1 cellular context compared by ENCODE assay signal in the genomic region with DNA sequence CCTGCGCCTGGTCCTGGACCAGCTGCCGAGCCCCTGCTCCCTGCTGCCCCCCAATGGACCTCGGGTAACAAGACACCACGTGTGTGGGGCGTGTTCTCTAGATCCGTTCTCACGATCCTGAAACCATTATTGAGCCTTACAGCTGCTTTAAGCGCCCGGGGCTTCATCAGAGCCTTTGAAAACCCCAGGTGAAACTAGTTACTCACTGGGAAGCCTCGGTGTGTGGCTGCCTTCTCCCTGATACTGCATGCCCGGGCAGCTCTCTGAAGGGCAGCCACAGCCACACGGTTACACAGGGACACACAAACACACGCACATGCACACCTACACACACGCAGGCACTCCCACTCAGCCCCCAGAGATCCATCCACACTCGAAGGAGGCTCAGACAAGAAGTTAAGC.
TF ChIP-seq lines count a peak whose summit lies in the region.

No MANE protein-coding gene starts in this region.

TF ChIP-seq in HepG2, 621 proteins besides CTCF, POLR2A, EP300 and RAD21 (continues in another document):
- TF ChIP-seq ARNT2 (CRISPR knock-in tag; IDR thresholded peaks at IDR 0.05; ENCODE audit: low read depth), result 0 out of 2 replicates have a peak, but pooled peaks have one; percentile 31
- TF ChIP-seq HOXA7 (CRISPR knock-in tag; IDR thresholded peaks at IDR 0.05), result no peak
- 0 out of 2 replicates have a peak, but pooled peaks have one; percentile 24 for TF ChIP-seq NFKB2 (CRISPR knock-in tag; IDR thresholded peaks at IDR 0.05; ENCODE audit: borderline replicate concordance)
- TF ChIP-seq, protein P1, sequence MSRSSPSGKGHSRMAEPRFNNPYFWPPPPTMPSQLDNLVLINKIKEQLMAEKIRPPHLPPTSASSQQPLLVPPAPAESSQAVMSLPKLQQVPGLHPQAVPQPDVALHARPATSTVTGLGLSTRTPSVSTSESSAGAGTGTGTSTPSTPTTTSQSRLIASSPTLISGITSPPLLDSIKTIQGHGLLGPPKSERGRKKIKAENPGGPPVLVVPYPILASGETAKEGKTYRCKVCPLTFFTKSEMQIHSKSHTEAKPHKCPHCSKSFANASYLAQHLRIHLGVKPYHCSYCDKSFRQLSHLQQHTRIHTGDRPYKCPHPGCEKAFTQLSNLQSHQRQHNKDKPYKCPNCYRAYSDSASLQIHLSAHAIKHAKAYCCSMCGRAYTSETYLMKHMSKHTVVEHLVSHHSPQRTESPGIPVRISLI (CRISPR knock-in tag; IDR thresholded peaks at IDR 0.05; ENCODE audit: borderline replicate concordance), result no peak
- 0 out of 2 replicates have a peak, but pooled peaks have one; percentile 39 for TF ChIP-seq SP5 (CRISPR knock-in tag; IDR thresholded peaks at IDR 0.05; ENCODE audit: borderline replicate concordance, low read depth)
- no peak for TF ChIP-seq MAFF (IDR thresholded peaks at IDR 0.05; ENCODE audit: low read depth, low read length)
- TF ChIP-seq SNAI1 (CRISPR knock-in tag; IDR thresholded peaks at IDR 0.05; ENCODE audit: borderline replicate concordance), result no peak
- TF ChIP-seq TEAD3 (CRISPR knock-in tag; optimal IDR thresholded peaks at IDR 0.05; ENCODE audit: borderline replicate concordance), result peak; percentile 46
- TF ChIP-seq BHLHE40 (IDR thresholded peaks at IDR 0.05; ENCODE audit: low read length), result peak; percentile 49; the same call in 1 of the 2 replicates
- TF ChIP-seq ZNF562 (CRISPR knock-in tag; IDR thresholded peaks at IDR 0.05; ENCODE audit: borderline replicate concordance), result no peak
- TF ChIP-seq, protein P2, sequence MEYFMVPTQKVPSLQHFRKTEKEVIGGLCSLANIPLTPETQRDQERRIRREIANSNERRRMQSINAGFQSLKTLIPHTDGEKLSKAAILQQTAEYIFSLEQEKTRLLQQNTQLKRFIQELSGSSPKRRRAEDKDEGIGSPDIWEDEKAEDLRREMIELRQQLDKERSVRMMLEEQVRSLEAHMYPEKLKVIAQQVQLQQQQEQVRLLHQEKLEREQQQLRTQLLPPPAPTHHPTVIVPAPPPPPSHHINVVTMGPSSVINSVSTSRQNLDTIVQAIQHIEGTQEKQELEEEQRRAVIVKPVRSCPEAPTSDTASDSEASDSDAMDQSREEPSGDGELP (IDR thresholded peaks at IDR 0.05; ENCODE audit: borderline replicate concordance, low read depth), result peak; percentile 55; the same call in 1 of the 2 replicates
- TF ChIP-seq, protein P3, sequence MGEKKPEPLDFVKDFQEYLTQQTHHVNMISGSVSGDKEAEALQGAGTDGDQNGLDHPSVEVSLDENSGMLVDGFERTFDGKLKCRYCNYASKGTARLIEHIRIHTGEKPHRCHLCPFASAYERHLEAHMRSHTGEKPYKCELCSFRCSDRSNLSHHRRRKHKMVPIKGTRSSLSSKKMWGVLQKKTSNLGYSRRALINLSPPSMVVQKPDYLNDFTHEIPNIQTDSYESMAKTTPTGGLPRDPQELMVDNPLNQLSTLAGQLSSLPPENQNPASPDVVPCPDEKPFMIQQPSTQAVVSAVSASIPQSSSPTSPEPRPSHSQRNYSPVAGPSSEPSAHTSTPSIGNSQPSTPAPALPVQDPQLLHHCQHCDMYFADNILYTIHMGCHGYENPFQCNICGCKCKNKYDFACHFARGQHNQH (CRISPR knock-in tag; IDR thresholded peaks at IDR 0.05), result peak; percentile 21; the same call in 1 of the 2 replicates
- no peak for TF ChIP-seq ZSCAN30 (CRISPR knock-in tag; IDR thresholded peaks at IDR 0.05)
- no peak for TF ChIP-seq GZF1 (CRISPR knock-in tag; IDR thresholded peaks at IDR 0.05)
- TF ChIP-seq TP53 (CRISPR knock-in tag; conservative IDR thresholded peaks at IDR 0.05), result peak; percentile 87; the same call in 1 of the 2 replicates
- TF ChIP-seq, protein P4, sequence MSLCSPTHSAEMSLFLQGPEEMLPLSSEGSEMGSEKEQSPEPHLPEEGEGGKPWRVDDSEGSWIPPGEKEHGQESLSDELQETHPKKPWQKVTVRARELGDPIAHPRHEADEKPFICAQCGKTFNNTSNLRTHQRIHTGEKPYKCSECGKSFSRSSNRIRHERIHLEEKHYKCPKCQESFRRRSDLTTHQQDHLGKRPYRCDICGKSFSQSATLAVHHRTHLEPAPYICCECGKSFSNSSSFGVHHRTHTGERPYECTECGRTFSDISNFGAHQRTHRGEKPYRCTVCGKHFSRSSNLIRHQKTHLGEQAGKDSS (CRISPR knock-in tag; IDR thresholded peaks at IDR 0.05; ENCODE audit: borderline replicate concordance, low read depth), result 0 out of 2 replicates have a peak, but pooled peaks have one; percentile 63
- TF ChIP-seq, protein P5, sequence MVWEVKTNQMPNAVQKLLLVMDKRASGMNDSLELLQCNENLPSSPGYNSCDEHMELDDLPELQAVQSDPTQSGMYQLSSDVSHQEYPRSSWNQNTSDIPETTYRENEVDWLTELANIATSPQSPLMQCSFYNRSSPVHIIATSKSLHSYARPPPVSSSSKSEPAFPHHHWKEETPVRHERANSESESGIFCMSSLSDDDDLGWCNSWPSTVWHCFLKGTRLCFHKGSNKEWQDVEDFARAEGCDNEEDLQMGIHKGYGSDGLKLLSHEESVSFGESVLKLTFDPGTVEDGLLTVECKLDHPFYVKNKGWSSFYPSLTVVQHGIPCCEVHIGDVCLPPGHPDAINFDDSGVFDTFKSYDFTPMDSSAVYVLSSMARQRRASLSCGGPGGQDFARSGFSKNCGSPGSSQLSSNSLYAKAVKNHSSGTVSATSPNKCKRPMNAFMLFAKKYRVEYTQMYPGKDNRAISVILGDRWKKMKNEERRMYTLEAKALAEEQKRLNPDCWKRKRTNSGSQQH (CRISPR knock-in tag; IDR thresholded peaks at IDR 0.05; ENCODE audit: low read depth), result 0 out of 2 replicates have a peak, but pooled peaks have one; percentile 25
- TF ChIP-seq KDM2A (CRISPR knock-in tag; IDR thresholded peaks at IDR 0.05; ENCODE audit: borderline replicate concordance, low read depth), result peak; percentile 45; the same call in 1 of the 2 replicates
- TF ChIP-seq, protein P6, sequence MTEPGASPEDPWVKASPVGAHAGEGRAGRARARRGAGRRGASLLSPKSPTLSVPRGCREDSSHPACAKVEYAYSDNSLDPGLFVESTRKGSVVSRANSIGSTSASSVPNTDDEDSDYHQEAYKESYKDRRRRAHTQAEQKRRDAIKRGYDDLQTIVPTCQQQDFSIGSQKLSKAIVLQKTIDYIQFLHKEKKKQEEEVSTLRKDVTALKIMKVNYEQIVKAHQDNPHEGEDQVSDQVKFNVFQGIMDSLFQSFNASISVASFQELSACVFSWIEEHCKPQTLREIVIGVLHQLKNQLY (CRISPR knock-in tag; IDR thresholded peaks at IDR 0.05), result peak; percentile 96
- TF ChIP-seq, protein P7, sequence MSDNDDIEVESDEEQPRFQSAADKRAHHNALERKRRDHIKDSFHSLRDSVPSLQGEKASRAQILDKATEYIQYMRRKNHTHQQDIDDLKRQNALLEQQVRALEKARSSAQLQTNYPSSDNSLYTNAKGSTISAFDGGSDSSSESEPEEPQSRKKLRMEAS (IDR thresholded peaks at IDR 0.05), result peak; percentile 85
- TF ChIP-seq ZNF274 (CRISPR knock-in tag; IDR thresholded peaks at IDR 0.05), result 0 out of 2 replicates have a peak, but pooled peaks have one; percentile 31
- TF ChIP-seq ZMYM4 (CRISPR knock-in tag; IDR thresholded peaks at IDR 0.05), result 0 out of 2 replicates have a peak, but pooled peaks have one; percentile 31
- TF ChIP-seq, protein P8, sequence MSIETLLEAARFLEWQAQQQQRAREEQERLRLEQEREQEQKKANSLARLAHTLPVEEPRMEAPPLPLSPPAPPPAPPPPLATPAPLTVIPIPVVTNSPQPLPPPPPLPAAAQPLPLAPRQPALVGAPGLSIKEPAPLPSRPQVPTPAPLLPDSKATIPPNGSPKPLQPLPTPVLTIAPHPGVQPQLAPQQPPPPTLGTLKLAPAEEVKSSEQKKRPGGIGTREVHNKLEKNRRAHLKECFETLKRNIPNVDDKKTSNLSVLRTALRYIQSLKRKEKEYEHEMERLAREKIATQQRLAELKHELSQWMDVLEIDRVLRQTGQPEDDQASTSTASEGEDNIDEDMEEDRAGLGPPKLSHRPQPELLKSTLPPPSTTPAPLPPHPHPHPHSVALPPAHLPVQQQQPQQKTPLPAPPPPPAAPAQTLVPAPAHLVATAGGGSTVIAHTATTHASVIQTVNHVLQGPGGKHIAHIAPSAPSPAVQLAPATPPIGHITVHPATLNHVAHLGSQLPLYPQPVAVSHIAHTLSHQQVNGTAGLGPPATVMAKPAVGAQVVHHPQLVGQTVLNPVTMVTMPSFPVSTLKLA (IDR thresholded peaks at IDR 0.05), result peak; percentile 56
- peak; percentile 10; the same call in 1 of the 2 replicates for TF ChIP-seq MTA1 (CRISPR knock-in tag; IDR thresholded peaks at IDR 0.05; ENCODE audit: borderline replicate concordance)
- TF ChIP-seq ZNF136 (CRISPR knock-in tag; IDR thresholded peaks at IDR 0.05; ENCODE audit: low read depth), result no peak
- no peak for TF ChIP-seq NBN (conservative IDR thresholded peaks at IDR 0.05)
- 0 out of 2 replicates have a peak, but pooled peaks have one; percentile 36 for TF ChIP-seq HES4 (CRISPR knock-in tag; IDR thresholded peaks at IDR 0.05; ENCODE audit: borderline replicate concordance)
- TF ChIP-seq, protein P9, sequence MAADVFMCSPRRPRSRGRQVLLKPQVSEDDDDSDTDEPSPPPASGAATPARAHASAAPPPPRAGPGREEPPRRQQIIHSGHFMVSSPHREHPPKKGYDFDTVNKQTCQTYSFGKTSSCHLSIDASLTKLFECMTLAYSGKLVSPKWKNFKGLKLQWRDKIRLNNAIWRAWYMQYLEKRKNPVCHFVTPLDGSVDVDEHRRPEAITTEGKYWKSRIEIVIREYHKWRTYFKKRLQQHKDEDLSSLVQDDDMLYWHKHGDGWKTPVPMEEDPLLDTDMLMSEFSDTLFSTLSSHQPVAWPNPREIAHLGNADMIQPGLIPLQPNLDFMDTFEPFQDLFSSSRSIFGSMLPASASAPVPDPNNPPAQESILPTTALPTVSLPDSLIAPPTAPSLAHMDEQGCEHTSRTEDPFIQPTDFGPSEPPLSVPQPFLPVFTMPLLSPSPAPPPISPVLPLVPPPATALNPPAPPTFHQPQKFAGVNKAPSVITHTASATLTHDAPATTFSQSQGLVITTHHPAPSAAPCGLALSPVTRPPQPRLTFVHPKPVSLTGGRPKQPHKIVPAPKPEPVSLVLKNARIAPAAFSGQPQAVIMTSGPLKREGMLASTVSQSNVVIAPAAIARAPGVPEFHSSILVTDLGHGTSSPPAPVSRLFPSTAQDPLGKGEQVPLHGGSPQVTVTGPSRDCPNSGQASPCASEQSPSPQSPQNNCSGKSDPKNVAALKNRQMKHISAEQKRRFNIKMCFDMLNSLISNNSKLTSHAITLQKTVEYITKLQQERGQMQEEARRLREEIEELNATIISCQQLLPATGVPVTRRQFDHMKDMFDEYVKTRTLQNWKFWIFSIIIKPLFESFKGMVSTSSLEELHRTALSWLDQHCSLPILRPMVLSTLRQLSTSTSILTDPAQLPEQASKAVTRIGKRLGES (CRISPR knock-in tag; IDR thresholded peaks at IDR 0.05; ENCODE audit: borderline replicate concordance), result peak; percentile 90; the same call in 1 of the 2 replicates
- no peak for TF ChIP-seq NR2F2 (IDR thresholded peaks at IDR 0.05; ENCODE audit: borderline replicate concordance, low read depth)
- no peak for TF ChIP-seq ZNF670 (CRISPR knock-in tag; IDR thresholded peaks at IDR 0.05; ENCODE audit: borderline replicate concordance)
- TF ChIP-seq, protein P10, sequence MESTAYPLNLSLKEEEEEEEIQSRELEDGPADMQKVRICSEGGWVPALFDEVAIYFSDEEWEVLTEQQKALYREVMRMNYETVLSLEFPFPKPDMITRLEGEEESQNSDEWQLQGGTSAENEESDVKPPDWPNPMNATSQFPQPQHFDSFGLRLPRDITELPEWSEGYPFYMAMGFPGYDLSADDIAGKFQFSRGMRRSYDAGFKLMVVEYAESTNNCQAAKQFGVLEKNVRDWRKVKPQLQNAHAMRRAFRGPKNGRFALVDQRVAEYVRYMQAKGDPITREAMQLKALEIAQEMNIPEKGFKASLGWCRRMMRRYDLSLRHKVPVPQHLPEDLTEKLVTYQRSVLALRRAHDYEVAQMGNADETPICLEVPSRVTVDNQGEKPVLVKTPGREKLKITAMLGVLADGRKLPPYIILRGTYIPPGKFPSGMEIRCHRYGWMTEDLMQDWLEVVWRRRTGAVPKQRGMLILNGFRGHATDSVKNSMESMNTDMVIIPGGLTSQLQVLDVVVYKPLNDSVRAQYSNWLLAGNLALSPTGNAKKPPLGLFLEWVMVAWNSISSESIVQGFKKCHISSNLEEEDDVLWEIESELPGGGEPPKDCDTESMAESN (CRISPR knock-in tag; conservative IDR thresholded peaks at IDR 0.05), result 0 out of 2 replicates have a peak, but pooled peaks have one; percentile 25
- peak; percentile 45; the same call in 1 of the 2 replicates for TF ChIP-seq PITX1 (CRISPR knock-in tag; IDR thresholded peaks at IDR 0.05)
- TF ChIP-seq, protein P11, sequence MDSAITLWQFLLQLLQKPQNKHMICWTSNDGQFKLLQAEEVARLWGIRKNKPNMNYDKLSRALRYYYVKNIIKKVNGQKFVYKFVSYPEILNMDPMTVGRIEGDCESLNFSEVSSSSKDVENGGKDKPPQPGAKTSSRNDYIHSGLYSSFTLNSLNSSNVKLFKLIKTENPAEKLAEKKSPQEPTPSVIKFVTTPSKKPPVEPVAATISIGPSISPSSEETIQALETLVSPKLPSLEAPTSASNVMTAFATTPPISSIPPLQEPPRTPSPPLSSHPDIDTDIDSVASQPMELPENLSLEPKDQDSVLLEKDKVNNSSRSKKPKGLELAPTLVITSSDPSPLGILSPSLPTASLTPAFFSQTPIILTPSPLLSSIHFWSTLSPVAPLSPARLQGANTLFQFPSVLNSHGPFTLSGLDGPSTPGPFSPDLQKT (CRISPR knock-in tag; IDR thresholded peaks at IDR 0.05; ENCODE audit: borderline replicate concordance), result no peak
- TF ChIP-seq SALL1 (CRISPR knock-in tag; IDR thresholded peaks at IDR 0.05), result peak; percentile 62
- peak; percentile 42; the same call in 1 of the 2 replicates for TF ChIP-seq GATAD2A (CRISPR knock-in tag; IDR thresholded peaks at IDR 0.05)
- 0 out of 2 replicates have a peak, but pooled peaks have one; percentile 3 for TF ChIP-seq ZNF253 (CRISPR knock-in tag; IDR thresholded peaks at IDR 0.05; ENCODE audit: borderline replicate concordance)
- TF ChIP-seq SPEN (CRISPR knock-in tag; IDR thresholded peaks at IDR 0.05; ENCODE audit: low read depth), result peak; percentile 13; the same call in 1 of the 2 replicates
- TF ChIP-seq PCBP1 (IDR thresholded peaks at IDR 0.05; ENCODE audit: borderline replicate concordance, low read depth, low read length), result no peak
- no peak for TF ChIP-seq MIXL1 (CRISPR knock-in tag; IDR thresholded peaks at IDR 0.05)
- no peak for TF ChIP-seq ZNF543 (CRISPR knock-in tag; IDR thresholded peaks at IDR 0.05)
- peak; percentile 66 for TF ChIP-seq XRCC5 (optimal IDR thresholded peaks at IDR 0.05; ENCODE audit: low read length)
- TF ChIP-seq ZNF777 (CRISPR knock-in tag; IDR thresholded peaks at IDR 0.05), result peak; percentile 56; the same call in 1 of the 2 replicates
- TF ChIP-seq, protein P12, sequence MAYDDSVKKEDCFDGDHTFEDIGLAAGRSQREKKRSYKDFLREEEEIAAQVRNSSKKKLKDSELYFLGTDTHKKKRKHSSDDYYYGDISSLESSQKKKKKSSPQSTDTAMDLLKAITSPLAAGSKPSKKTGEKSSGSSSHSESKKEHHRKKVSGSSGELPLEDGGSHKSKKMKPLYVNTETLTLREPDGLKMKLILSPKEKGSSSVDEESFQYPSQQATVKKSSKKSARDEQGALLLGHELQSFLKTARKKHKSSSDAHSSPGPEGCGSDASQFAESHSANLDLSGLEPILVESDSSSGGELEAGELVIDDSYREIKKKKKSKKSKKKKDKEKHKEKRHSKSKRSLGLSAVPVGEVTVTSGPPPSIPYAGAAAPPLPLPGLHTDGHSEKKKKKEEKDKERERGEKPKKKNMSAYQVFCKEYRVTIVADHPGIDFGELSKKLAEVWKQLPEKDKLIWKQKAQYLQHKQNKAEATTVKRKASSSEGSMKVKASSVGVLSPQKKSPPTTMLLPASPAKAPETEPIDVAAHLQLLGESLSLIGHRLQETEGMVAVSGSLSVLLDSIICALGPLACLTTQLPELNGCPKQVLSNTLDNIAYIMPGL (CRISPR knock-in tag; IDR thresholded peaks at IDR 0.05; ENCODE audit: borderline replicate concordance in 1 of 2, low read depth in 1 of 2), result peak; percentile 33 to 43; a peak in 2 of 4 replicates
